ENCODE assay signal across 1 cellular context in the genomic region with DNA sequence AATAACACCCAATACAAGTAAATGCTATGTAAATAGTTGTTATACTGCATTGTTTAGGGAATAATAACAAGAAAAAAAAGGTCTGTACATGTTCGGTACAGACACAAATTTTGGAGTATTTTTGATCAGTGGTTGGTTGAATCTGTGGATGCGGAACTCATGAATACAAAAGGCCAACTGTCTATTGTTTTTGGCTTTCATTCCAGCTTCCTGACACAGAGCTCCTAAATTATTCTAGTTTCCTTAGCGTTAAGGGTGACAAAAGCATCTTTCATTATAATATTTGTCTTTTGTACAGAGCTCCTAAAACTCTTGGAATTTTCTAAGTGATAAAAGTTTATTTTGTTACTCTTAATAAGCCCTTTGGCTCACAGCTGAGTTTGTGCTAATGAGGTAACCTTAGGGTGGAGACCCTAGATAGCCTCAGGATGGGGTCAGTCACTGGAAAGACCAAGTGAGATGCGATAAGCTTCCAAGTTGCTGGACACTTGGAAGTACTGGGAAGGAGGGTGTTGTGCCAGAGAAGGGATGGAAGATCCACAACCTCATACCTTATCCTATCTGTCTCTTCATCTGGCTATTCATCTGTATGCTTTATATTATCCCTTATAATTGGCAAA.
TF ChIP-seq lines count a peak whose summit lies in the region.

No MANE protein-coding gene starts in this region.

TF ChIP-seq in H1, 55 proteins besides CTCF, POLR2A, EP300 and RAD21 (continued from another document):
- TF ChIP-seq MAX (IDR thresholded peaks at IDR 0.05) (no peak), SP2 (IDR thresholded peaks at IDR 0.05; ENCODE audit: low read length) (no peak), BCL11A (IDR thresholded peaks at IDR 0.05; ENCODE audit: low read depth in 2 of 2, low read length in 2 of 2) (no peak), GTF2F1 (IDR thresholded peaks at IDR 0.05; ENCODE audit: borderline replicate concordance, low read depth, low read length) (no peak), FOSL1 (IDR thresholded peaks at IDR 0.05; ENCODE audit: insufficient read depth, low read depth, low read length) (no peak), SIN3A (conservative IDR thresholded peaks at IDR 0.05 in 1 of 2, IDR thresholded peaks at IDR 0.05 in 1 of 2; ENCODE audit: low read depth in 1 of 2, low read length in 2 of 2) (no peak), MAFK (IDR thresholded peaks at IDR 0.05; ENCODE audit: low read depth, low read length) (no peak), ASH2L (IDR thresholded peaks at IDR 0.05; ENCODE audit: low read length) (no peak), CBX8 (IDR thresholded peaks at IDR 0.05; ENCODE audit: borderline replicate concordance, low read depth, low read length) (no peak)
